9 cellular contexts compared by ENCODE assay signal in genomic region chr6:140441256-140441655, GRCh38.
DNase-seq lines count a peak whose midpoint lies in the region; ATAC-seq, FAIRE-seq and TF ChIP-seq lines count a peak whose summit lies in the region.
"Had no signal": no experiment of that assay in that cellular context is flagged by ENCODE, and none has a peak within 500 bp of the region (broad histone marks: within the 10 kb centered on the region; RNA-seq: fewer than 3 reads in every experiment).

No MANE protein-coding gene starts in this region.

- in situ Hi-C loops in HAP-1 (cut with MboI; ENCODE audit: low sequenced_read_pairs): no loop called here

- H3K27me3 ChIP-seq in HAP-1 (ENCODE audit: low read depth) (no peaks in the 10 kb centered on the region), SJCRH30 (no peaks in the 10 kb centered on the region), gastroesophageal sphincter (no peaks in the 10 kb centered on the region), pancreas (no peaks in the 10 kb centered on the region)

- H3K4me1 ChIP-seq in HAP-1 (peaks cover 35% of the 10 kb centered on the region), SJCRH30 (peaks cover 10% of the 10 kb centered on the region), gastroesophageal sphincter (peaks cover 0 to 47% (median 7%) of the 10 kb centered on the region in 3 donors), pancreas (peaks cover 0 to 3% (median 0%) of the 10 kb centered on the region in 3 donors)

- ATAC-seq in gastroesophageal sphincter (no peak), pancreas (peak; percentile 58 to 88 (median 87))

- TF ChIP-seq CTCF in gastroesophageal sphincter (IDR thresholded peaks at IDR 0.05): peak in 3 of 4 experiments; percentile 26 to 62 (median 26)
- peak in 3 of 4 donors; percentile 12 to 28 (median 13) for TF ChIP-seq CTCF in pancreas (IDR thresholded peaks at IDR 0.05)

- no peak for TF ChIP-seq EP300 in gastroesophageal sphincter (IDR thresholded peaks at IDR 0.05)

- peak; percentile 17 for DNase-seq in CMK (ENCODE audit: low read depth)
- peak; percentile 83 for DNase-seq in HAP-1 (ENCODE audit: low spot score in 2 of 2)
- DNase-seq in SJCRH30: peak; percentile 59 to 72
- peak in 4 of 6 donors; percentile 4 to 61 (median 30) for DNase-seq in pancreas
- no peak for DNase-seq in central memory CD4-positive, alpha-beta T cell
- no peak for DNase-seq in NK-92 treated with Interleukin-12 subunit alpha and Interleukin-12 subunit beta, amount 100 ng/mL, for 24 hours (lab: John Stamatoyannopoulos, UW)
- DNase-seq in effector CD8-positive, alpha-beta T cell (lab: John Stamatoyannopoulos, UW): no peak

- H3K36me3 ChIP-seq in HAP-1 (replicated peaks) (no peaks in the 10 kb centered on the region), SJCRH30 (no peaks in the 10 kb centered on the region), gastroesophageal sphincter (no peaks in the 10 kb centered on the region), pancreas (no peaks in the 10 kb centered on the region)

- intact Hi-C loops in pancreas (cut with DNase I): no loop called here

- H3K4me3 ChIP-seq in HAP-1 (no peak overlapping the region), SJCRH30 (no peak overlapping the region), gastroesophageal sphincter (no peak overlapping the region), pancreas (no peak overlapping the region)

- H3K9me3 ChIP-seq in HAP-1 (no peaks in the 10 kb centered on the region), SJCRH30 (replicated peaks) (no peaks in the 10 kb centered on the region), gastroesophageal sphincter (no peaks in the 10 kb centered on the region), pancreas (no peaks in the 10 kb centered on the region)

- FAIRE-seq in pancreas (lab: Jason Lieb, UNC): no peak

- no peak for TF ChIP-seq POLR2A in gastroesophageal sphincter (IDR thresholded peaks at IDR 0.05)

- WGBS in gastroesophageal sphincter (ENCODE audit: low coverage in 1 of 2), 2 donors: 53 to 78% methylated on average over 5 of the region's 6 CpGs
- 46 to 50% methylated on average over 6 of the region's 6 CpGs for WGBS in pancreas, 2 donors

- H3K27ac ChIP-seq in SJCRH30: no peak overlapping the region
- H3K27ac ChIP-seq in gastroesophageal sphincter: peak overlapping the region in 3 of 4 donors; percentile 14 to 25 (median 21)
- H3K27ac ChIP-seq in pancreas: no peak overlapping the region
- H3K27ac ChIP-seq: KMS-11 had no signal

Comparison
In these comparisons a context has a peak if more than half of its experiments do, and no peak if none do; other contexts are left out.
1. DNase-seq: peak in CMK (single experiment), HAP-1 (2 of 2), SJCRH30 (2 of 2) and pancreas (4 of 6); none in central memory CD4-positive, alpha-beta T cell (single experiment), NK-92 treated with Interleukin-12 subunit alpha and Interleukin-12 subunit beta, amount 100 ng/mL, for 24 hours (single experiment) and effector CD8-positive, alpha-beta T cell (single experiment).
2. H3K27ac ChIP-seq: peak in gastroesophageal sphincter (3 of 4); none in SJCRH30 (single experiment) and pancreas (0 of 4).